Comparison of ENCODE assay signal across 10 cellular contexts in genomic region chr15:94206463-94207167, GRCh38. TPM values are rescaled to one million over a fixed set of nuclear protein-coding genes. Genes with fewer than 3 reads are reported as not detected.
DNase-seq lines count a peak whose midpoint lies in the region; ATAC-seq, FAIRE-seq and TF ChIP-seq lines count a peak whose summit lies in the region.
"Had no signal": no experiment of that assay in that cellular context is flagged by ENCODE, and none has a peak within 500 bp of the region (broad histone marks: within the 10 kb centered on the region; RNA-seq: fewer than 3 reads in every experiment).

No MANE protein-coding gene starts in this region.

- H3K27me3 ChIP-seq in right cardiac atrium (ENCODE audit: control insufficient read depth, insufficient read depth) (no peaks in the 10 kb centered on the region), upper lobe of left lung (no peaks in the 10 kb centered on the region)
- H3K27me3 ChIP-seq: ascending aorta had no signal

- H3K9me3 Mint-ChIP-seq in effector memory CD8-positive, alpha-beta T cell = no peaks in the 10 kb centered on the region

- TF ChIP-seq CTCF in RWPE1 (conservative IDR thresholded peaks at IDR 0.05; ENCODE audit: low read depth) (no peak), upper lobe of left lung (IDR thresholded peaks at IDR 0.05) (no peak)

- H3K4me1 Mint-ChIP-seq in effector memory CD8-positive, alpha-beta T cell (ENCODE audit: low read depth in 2 of 2) = peaks cover 7 to 10% of the 10 kb centered on the region in 2 donors
- H3K4me1 Mint-ChIP-seq: nephron had no signal

- no peaks in the 10 kb centered on the region for H3K4me1 ChIP-seq in right cardiac atrium (ENCODE audit: control insufficient read depth, insufficient read depth, low read length)
- no peaks in the 10 kb centered on the region for H3K4me1 ChIP-seq in upper lobe of left lung
- H3K4me1 ChIP-seq: ascending aorta had no signal

- H3K36me3 Mint-ChIP-seq in effector memory CD8-positive, alpha-beta T cell (ENCODE audit: insufficient read depth) = peaks cover 4% of the 10 kb centered on the region

- no peak for FAIRE-seq in HTR-8/SVneo (lab: Jason Lieb, UNC)

- no peak overlapping the region for H3K27ac Mint-ChIP-seq in effector memory CD8-positive, alpha-beta T cell
- H3K27ac Mint-ChIP-seq: nephron had no signal

- CTCF ChIA-PET in RWPE1 (lab: Yijun Ruan, JAX) = interaction anchor here (0.7 kb wide), 1 partner anchor 1550 kb away, joined by 4 read pairs; no protein-coding TSS in a partner anchor

- peak; percentile 17 for ATAC-seq in left ventricle myocardium superior
- no peak for ATAC-seq in right cardiac atrium
- ATAC-seq in effector memory CD8-positive, alpha-beta T cell (replicated peaks) = peak; percentile 44
- peak; percentile 69 to 73 for ATAC-seq in upper lobe of left lung (ENCODE audit: low FRiP score in 2 of 2)
- ATAC-seq in HG02852 (IDR thresholded peaks at IDR 0.05; ENCODE audit: unreplicated experiment) = no peak

- no peak overlapping the region for H3K27ac ChIP-seq in right cardiac atrium (ENCODE audit: low read length)
- peak overlapping the region; percentile 52 for H3K27ac ChIP-seq in RWPE1
- H3K27ac ChIP-seq in upper lobe of left lung = peak overlapping the region in 1 of 4 donors; percentile 35
- H3K27ac ChIP-seq: ascending aorta had no signal

- peak in 1 of 4 donors; percentile 50 for TF ChIP-seq EP300 in upper lobe of left lung (IDR thresholded peaks at IDR 0.05)

- peak overlapping the region; percentile 42 to 47 for H3K4me3 Mint-ChIP-seq in effector memory CD8-positive, alpha-beta T cell
- H3K4me3 Mint-ChIP-seq: nephron had no signal

- 72% methylated on average over 11 of the region's 11 CpGs for WGBS in right cardiac atrium
- 43 to 60% methylated on average over 11 of the region's 11 CpGs for WGBS in upper lobe of left lung, 2 donors

- DNase-seq in left ventricle myocardium superior (no peak), right cardiac atrium (no peak), RWPE1 (ENCODE audit: low spot score) (peak; percentile 8), upper lobe of left lung (peak in 1 of 2 donors; percentile 50), NCI-H128 (lab: John Stamatoyannopoulos, UW; ENCODE audit: unreplicated experiment) (no peak), HTR-8/SVneo (ENCODE audit: insufficient read length, low spot score) (no peak)
- no peak for DNase-seq in effector memory CD8-positive, alpha-beta T cell

- H3K4me3 ChIP-seq in right cardiac atrium (ENCODE audit: low read length) = no peak overlapping the region
- no peak overlapping the region for H3K4me3 ChIP-seq in upper lobe of left lung
- H3K4me3 ChIP-seq: ascending aorta had no signal

- peak in 1 of 4 donors; percentile 28 for TF ChIP-seq POLR2A in upper lobe of left lung (IDR thresholded peaks at IDR 0.05)

- POLR2A ChIA-PET in RWPE1 (lab: Yijun Ruan, JAX; ENCODE audit: low non-redundant PET) = no interaction called here

- H3K36me3 ChIP-seq in upper lobe of left lung = no peaks in the 10 kb centered on the region
- H3K36me3 ChIP-seq: ascending aorta had no signal

- intact Hi-C loops in left ventricle myocardium superior (cut with micrococcal nuclease) = no loop called here
- intact Hi-C loops in right cardiac atrium (cut with DNase I) = no loop called here

- H3K27me3 Mint-ChIP-seq in effector memory CD8-positive, alpha-beta T cell = peaks cover 5 to 11% of the 10 kb centered on the region in 2 donors

- no peaks in the 10 kb centered on the region for H3K9me3 ChIP-seq in right cardiac atrium (ENCODE audit: control insufficient read depth, low read length)
- no peaks in the 10 kb centered on the region for H3K9me3 ChIP-seq in upper lobe of left lung
- H3K9me3 ChIP-seq: ascending aorta had no signal

RNA-seq across cellular contexts. Expression of gene MCTP2, which starts 24.7 kb away (rescaled TPM):
- total RNA-seq in left ventricle myocardium superior = 2.1 TPM
- total RNA-seq in right cardiac atrium = 1 to 10 TPM in 2 of 4 donors, under 1 TPM in 2; 0.48 to 1.2 (median 0.86) TPM
- polyA plus RNA-seq in right cardiac atrium = 0.11 TPM
- total RNA-seq in upper lobe of left lung = 10 to 100 TPM; 33.4 to 64.8 (median 48.5) TPM

Comparison
In these comparisons a context has a peak if more than half of its experiments do, and no peak if none do; other contexts are left out.
1. ATAC-seq: peak in left ventricle myocardium superior (single experiment), effector memory CD8-positive, alpha-beta T cell (single experiment) and upper lobe of left lung (2 of 2); none in right cardiac atrium (0 of 2) and HG02852 (single experiment).
2. RNA of gene MCTP2, which starts 24.7 kb away (total RNA-seq): 33.4 to 64.8 TPM in upper lobe of left lung; 2.1 TPM in left ventricle myocardium superior (single experiment) and 0.48 to 1.2 TPM in right cardiac atrium; every median in the first group is over 10 times any median in the second.